ENCODE assay signal across 10 cellular contexts in the genomic region with DNA sequence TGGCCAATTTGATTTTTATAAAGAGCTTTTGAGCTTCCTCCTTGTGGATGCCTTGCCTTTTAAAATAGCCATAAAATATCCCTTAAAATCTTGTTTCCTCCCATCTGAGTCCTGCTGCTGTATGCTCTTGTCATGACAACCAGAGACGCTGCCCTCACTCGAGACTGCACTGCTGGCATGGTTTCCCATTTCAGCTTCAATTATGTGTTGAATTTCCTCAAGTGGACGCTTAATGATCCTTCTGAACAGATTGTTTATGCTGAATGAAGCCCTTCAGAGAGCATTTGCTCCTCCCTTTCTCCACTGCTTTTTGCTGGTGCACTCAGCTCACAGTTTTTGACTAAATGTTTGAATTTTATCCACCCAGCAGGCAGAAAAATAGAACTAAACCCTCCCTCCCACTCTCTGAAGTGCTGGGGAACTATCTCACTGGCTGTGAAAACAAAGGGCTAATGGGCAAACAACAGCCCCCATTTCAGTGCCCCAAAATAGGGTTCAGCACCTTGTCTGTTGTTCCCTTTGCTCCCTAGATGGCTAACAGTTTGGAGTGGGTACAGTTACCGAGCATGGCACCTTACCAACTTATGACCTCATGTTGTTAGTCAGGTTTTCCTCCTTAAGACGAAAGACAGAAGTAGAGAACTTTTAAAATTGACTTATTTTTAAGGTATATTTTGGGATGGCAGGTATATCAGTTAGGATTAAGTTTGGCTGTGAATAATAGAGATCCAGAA. TPM values are rescaled to one million over a fixed set of nuclear protein-coding genes. Genes with fewer than 3 reads are reported as not detected.
A peak's percentile ranks its signal among the peaks of the same experiment; 100 is the strongest.
DNase-seq lines count a peak whose midpoint lies in the region; ATAC-seq and TF ChIP-seq lines count a peak whose summit lies in the region.
"Had no signal": no experiment of that assay in that cellular context is flagged by ENCODE, and none has a peak within 500 bp of the region (broad histone marks: within the 10 kb centered on the region; RNA-seq: fewer than 3 reads in every experiment).

No MANE protein-coding gene starts in this region.

- H3K4me3 ChIP-seq in fibroblast of lung (replicated peaks in 1 of 4; ENCODE audit: control extremely low read depth in 1 of 4, insufficient read depth in 1 of 4, low read depth in 3 of 4, low read length in 4 of 4): no peak overlapping the region
- no peak overlapping the region for H3K4me3 ChIP-seq in stomach
- H3K4me3 ChIP-seq: mucosa of descending colon, SJCRH30 had no signal

- no peaks in the 10 kb centered on the region for H3K27me3 Mint-ChIP-seq in stimulated activated naive B cell treated with anti-CD40 and anti-IgM and Interleukin-4, amounts not matched to agents 10 μg/mL and 1 μg/mL and 100 μg/mL, for 72 hours

- H3K4me1 Mint-ChIP-seq in stimulated activated naive B cell treated with anti-CD40 and anti-IgM and Interleukin-4, amounts not matched to agents 10 μg/mL and 1 μg/mL and 100 μg/mL, for 72 hours: peaks cover 6 to 7% of the 10 kb centered on the region in 2 donors

- H2AFZ ChIP-seq in fibroblast of lung (ENCODE audit: low read length): no peak overlapping the region

- POLR2A ChIA-PET in GM10248 (lab: Yijun Ruan, JAX): no interaction called here

- no peaks in the 10 kb centered on the region for H4K20me1 ChIP-seq in fibroblast of lung (ENCODE audit: control insufficient read depth, extremely low read depth, insufficient read depth, low read length)

- DNase-seq in NCI-H510A (lab: John Stamatoyannopoulos, UW) (peak; percentile 87), fibroblast of lung (ENCODE audit: low read depth in 2 of 2) (peak; percentile 68 to 78), stomach (no peak), SK-N-DZ (ENCODE audit: low spot score) (no peak), posterior cingulate gyrus (no peak), GM10248 (ENCODE audit: extremely low spot score) (no peak)
- no peak for DNase-seq in stimulated activated naive B cell treated with anti-CD40 and anti-IgM and Interleukin-4, amounts not matched to agents 10 μg/mL and 1 μg/mL and 100 μg/mL, for 72 hours
- DNase-seq: mucosa of descending colon had no signal

- peak overlapping the region; percentile 44 for H3K27ac ChIP-seq in KOPT-K1 (ENCODE audit: low read depth, low read length, poor library complexity, severe bottlenecking)
- no peak overlapping the region for H3K27ac ChIP-seq in fibroblast of lung (ENCODE audit: insufficient read depth, low read length)
- peak overlapping the region in 3 of 5 donors; percentile 25 to 70 (median 33) for H3K27ac ChIP-seq in stomach
- H3K27ac ChIP-seq: SJCRH30 had no signal

- no peak overlapping the region for H3K27ac Mint-ChIP-seq in stimulated activated naive B cell treated with anti-CD40 and anti-IgM and Interleukin-4, amounts not matched to agents 10 μg/mL and 1 μg/mL and 100 μg/mL, for 72 hours

- no peak overlapping the region for H3K4me2 ChIP-seq in fibroblast of lung (ENCODE audit: extremely low read depth, insufficient read depth, low read length)

- no peaks in the 10 kb centered on the region for H3K4me1 ChIP-seq in fibroblast of lung (ENCODE audit: control insufficient read depth, extremely low read depth, insufficient read depth, low read length)
- peaks cover 0 to 14% (median 5%) of the 10 kb centered on the region in 4 donors for H3K4me1 ChIP-seq in stomach

- no peak overlapping the region for H3K9ac ChIP-seq in fibroblast of lung (ENCODE audit: insufficient read depth, low read length)

- CTCF ChIA-PET in GM10248 (lab: Yijun Ruan, JAX): interaction anchor here (1.0 to 12.9 kb wide), 2 partner anchors 10 to 17 kb away, joined by 3 to 127 read pairs; no protein-coding TSS in a partner anchor

- H3K4me3 Mint-ChIP-seq in stimulated activated naive B cell treated with anti-CD40 and anti-IgM and Interleukin-4, amounts not matched to agents 10 μg/mL and 1 μg/mL and 100 μg/mL, for 72 hours: no peak overlapping the region

- H3K9me3 ChIP-seq in KOPT-K1 (ENCODE audit: insufficient read depth, low read length, poor library complexity, severe bottlenecking) (no peaks in the 10 kb centered on the region), fibroblast of lung (ENCODE audit: control insufficient read depth, insufficient read depth, low read depth, low read length) (no peaks in the 10 kb centered on the region), stomach (no peaks in the 10 kb centered on the region)
- H3K9me3 ChIP-seq: mucosa of descending colon, SJCRH30 had no signal

- H3K9me3 Mint-ChIP-seq in stimulated activated naive B cell treated with anti-CD40 and anti-IgM and Interleukin-4, amounts not matched to agents 10 μg/mL and 1 μg/mL and 100 μg/mL, for 72 hours: no peaks in the 10 kb centered on the region

- ATAC-seq in stimulated activated naive B cell treated with anti-CD40 and anti-IgM and Interleukin-4, amounts not matched to agents 10 μg/mL and 1 μg/mL and 100 μg/mL, for 72 hours (replicated peaks): no peak
- ATAC-seq: mucosa of descending colon had no signal

- TF ChIP-seq CTCF in fibroblast of lung (conservative IDR thresholded peaks at IDR 0.05 in 1 of 2, IDR thresholded peaks at IDR 0.05 in 1 of 2; ENCODE audit: low read depth in 1 of 2, low read length in 2 of 2) (no peak), stomach (IDR thresholded peaks at IDR 0.05) (no peak), GM10248 (IDR thresholded peaks at IDR 0.05; ENCODE audit: control extremely low read depth, extremely low read depth, low read depth, missing control alignments) (no peak)

- H3K27me3 ChIP-seq in fibroblast of lung (ENCODE audit: control insufficient read depth, insufficient read depth, low read length) (no peaks in the 10 kb centered on the region), stomach (no peaks in the 10 kb centered on the region)
- H3K27me3 ChIP-seq: SJCRH30 had no signal

- TF ChIP-seq EP300 in stomach (IDR thresholded peaks at IDR 0.05): no peak

- intact Hi-C loops in stomach (cut with DNase I; ENCODE audit: low total_unique reads) (no loop called here), posterior cingulate gyrus (cut with DNase I) (no loop called here)

- peaks cover 35 to 55% of the 10 kb centered on the region in 2 donors for H3K36me3 Mint-ChIP-seq in stimulated activated naive B cell treated with anti-CD40 and anti-IgM and Interleukin-4, amounts not matched to agents 10 μg/mL and 1 μg/mL and 100 μg/mL, for 72 hours

- no peak for TF ChIP-seq POLR2A in stomach (IDR thresholded peaks at IDR 0.05)

- no peaks in the 10 kb centered on the region for H3K79me2 ChIP-seq in fibroblast of lung (ENCODE audit: control insufficient read depth, insufficient read depth, low read length)

- WGBS in stomach, 5 donors: 44 to 62% (median 52%) methylated on average over 5 of the region's 5 CpGs

- peaks cover 65% of the 10 kb centered on the region for H3K36me3 ChIP-seq in KOPT-K1 (ENCODE audit: insufficient read depth, low read length)
- peaks cover 2% of the 10 kb centered on the region for H3K36me3 ChIP-seq in fibroblast of lung (ENCODE audit: control insufficient read depth, insufficient read depth, low read length)
- H3K36me3 ChIP-seq in stomach: peaks cover 6 to 41% (median 28%) of the 10 kb centered on the region in 4 donors
- H3K36me3 ChIP-seq: SJCRH30 had no signal

RNA-seq across cellular contexts. Expression of a gene that starts 45.5 kb away (rescaled TPM):
- 19.5 TPM in 2 replicates for total RNA-seq in fibroblast of lung
- polyA plus RNA-seq in fibroblast of lung: 18.8 and 20.6 TPM in 2 replicates
- polyA plus RNA-seq in fibroblast of lung (2012): 14.5 and 15.0 TPM in 2 replicates
- 1.4 and 3.0 TPM in 2 replicates for polyA minus RNA-seq in fibroblast of lung (ENCODE audit: low replicate concordance)
- total RNA-seq in stomach: 10 to 100 TPM; 11.7 to 46.0 (median 23.5) TPM
- 10 to 100 TPM in 2 of 3 donors, 1 to 10 TPM in 1; 8.7 to 15.7 (median 14.6) TPM for polyA plus RNA-seq in stomach
- 31.7 and 33.7 TPM in 2 replicates for polyA plus RNA-seq in SK-N-DZ (2014; cell fraction: cytosol; rRNA removed)
- polyA plus RNA-seq in SK-N-DZ (2014; cell fraction: nucleus; rRNA removed): 22.5 and 24.1 TPM in 2 replicates

RNA-seq across cellular contexts. Expression of a gene that starts 50.3 kb away (rescaled TPM):
- total RNA-seq in fibroblast of lung (4.0 and 4.9 TPM in 2 replicates), stomach (under 1 TPM in 1 of 5 donors, not detected in 4; 0.87 TPM)
- polyA plus RNA-seq in fibroblast of lung (3.0 and 3.1 TPM in 2 replicates), stomach (1 to 10 TPM in 1 of 3 donors, under 1 TPM in 1, not detected in 1; 0.60 to 1.2 TPM)
- polyA plus RNA-seq in fibroblast of lung (2012): 2.4 and 2.7 TPM in 2 replicates
- 1.8 TPM in 1 of 2 replicates, not detected in the other for polyA minus RNA-seq in fibroblast of lung (ENCODE audit: low replicate concordance)
- 0.14 TPM in 1 of 2 replicates, not detected in the other for polyA plus RNA-seq in SK-N-DZ (2014; cell fraction: cytosol; rRNA removed)
- not detected in 2 replicates for polyA plus RNA-seq in SK-N-DZ (2014; cell fraction: nucleus; rRNA removed)

RNA-seq across cellular contexts. Expression of a gene that starts 50.7 kb away (rescaled TPM):
- 8.2 and 9.7 TPM in 2 replicates for total RNA-seq in fibroblast of lung
- 6.3 and 7.2 TPM in 2 replicates for polyA plus RNA-seq in fibroblast of lung
- 5.8 and 6.6 TPM in 2 replicates for polyA plus RNA-seq in fibroblast of lung (2012)
- polyA minus RNA-seq in fibroblast of lung (ENCODE audit: low replicate concordance): 7.7 and 11.1 TPM in 2 replicates
- 10 to 100 TPM in 1 of 5 donors, 1 to 10 TPM in 4; 3.5 to 16.3 (median 6.4) TPM for total RNA-seq in stomach
- 1 to 10 TPM; 5.8 to 6.4 (median 5.9) TPM for polyA plus RNA-seq in stomach
- 6.9 and 8.9 TPM in 2 replicates for polyA plus RNA-seq in SK-N-DZ (2014; cell fraction: cytosol; rRNA removed)
- 5.2 TPM in 2 replicates for polyA plus RNA-seq in SK-N-DZ (2014; cell fraction: nucleus; rRNA removed)

Comparison
In these comparisons a context has a peak if more than half of its experiments do, and no peak if none do; other contexts are left out.
1. DNase-seq: peak in NCI-H510A (single experiment) and fibroblast of lung (2 of 2); none in stomach (single experiment), SK-N-DZ (single experiment), posterior cingulate gyrus (0 of 10), GM10248 (single experiment) and stimulated activated naive B cell treated with anti-CD40 and anti-IgM and Interleukin-4, amounts not matched to agents 10 μg/mL and 1 μg/mL and 100 μg/mL, for 72 hours (single experiment).